In the genomic region with DNA sequence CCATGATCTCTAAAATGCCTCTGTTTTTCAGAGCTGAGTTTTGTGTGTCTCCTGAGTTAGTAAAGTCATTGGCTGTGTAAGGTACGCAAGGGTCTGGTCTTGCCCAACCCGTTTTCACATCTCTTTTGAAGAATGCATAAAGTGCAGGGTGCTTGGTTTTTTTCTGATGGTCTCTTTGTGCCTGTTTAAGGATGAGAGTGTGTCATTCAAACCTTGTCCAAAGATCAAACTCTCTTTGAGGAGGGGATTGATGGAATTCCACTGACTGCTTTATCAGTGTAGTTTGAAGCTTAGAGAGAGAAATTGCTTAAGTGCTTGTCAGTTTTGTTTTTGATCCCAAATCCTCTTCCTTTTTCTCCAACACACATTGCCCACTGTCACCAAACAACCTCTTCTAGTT, we compare ENCODE assay signal across 9 cellular contexts. TPM values are rescaled to one million over a fixed set of nuclear protein-coding genes. Genes with fewer than 3 reads are reported as not detected.
"Had no signal": no experiment of that assay in that cellular context is flagged by ENCODE, and none has a peak within 500 bp of the region (broad histone marks: within the 10 kb centered on the region; RNA-seq: fewer than 3 reads in every experiment).

No MANE protein-coding gene starts in this region.

- ATAC-seq: GM12878 had no signal

- FAIRE-seq: G401.6, GM12878, GM12891, GM12892, GM18507, GM19239 had no signal

- DNase-seq: GDM1, GF-D8 had no signal

- H3K4me3 ChIP-seq: GM12878 had no signal

RNA-seq across cellular contexts. Expression of gene C8B, which starts 20.0 kb away (rescaled TPM):
- total RNA-seq: G401, GM12878 had no signal
- polyA plus RNA-seq: GM12878 had no signal
